ENCODE assay signal across 21 cellular contexts in genomic region chr18:24263078-24263477, GRCh38.
"Had no signal": no experiment of that assay in that cellular context is flagged by ENCODE, and none has a peak within 500 bp of the region (broad histone marks: within the 10 kb centered on the region; RNA-seq: fewer than 3 reads in every experiment).

No MANE protein-coding gene starts in this region.

- H3K4me1 ChIP-seq: body of pancreas, right lobe of liver, spleen had no signal

- H3K36me3 ChIP-seq: neural progenitor cell, right lobe of liver, spleen, vagina had no signal

- DNase-seq: activated B cell treated with CpG ODN at 0.5 μM for 24 hours; activated CD4-positive, alpha-beta memory T cell treated with anti-CD3 and anti-CD28 coated beads, Interleukin-2, amount 10 ng/mL, durations not matched to agents 7 days and 5 days; activated CD4-positive, alpha-beta T cell treated with anti-CD3 and anti-CD28 coated beads for 4 hours; activated CD8-positive, alpha-beta memory T cell treated with anti-CD3 and anti-CD28 coated beads, Interleukin-2, amount 10 ng/mL, durations not matched to agents 7 days and 5 days; activated naive CD4-positive, alpha-beta T cell; activated naive CD8-positive, alpha-beta T cell treated with anti-CD3 and anti-CD28 coated beads for 36 hours; amniotic stem cell; body of pancreas; central memory CD4-positive, alpha-beta T cell; foreskin melanocyte; head of caudate nucleus; kidney; left ventricle myocardium superior; naive thymus-derived CD4-positive, alpha-beta T cell; right lobe of liver; spleen; stimulated activated naive B cell treated with anti-CD40 and anti-IgM and Interleukin-4, amounts not matched to agents 10 μg/mL and 1 μg/mL and 100 μg/mL, for 72 hours; T-cell; trophoblast cell had no signal

- H3K9me3 ChIP-seq: body of pancreas, right lobe of liver, vagina had no signal

- ATAC-seq: activated CD8-positive, alpha-beta memory T cell treated with anti-CD3 and anti-CD28 coated beads, Interleukin-2, amount 10 ng/mL, durations not matched to agents 7 days and 5 days; body of pancreas; left ventricle myocardium superior; naive thymus-derived CD4-positive, alpha-beta T cell; right lobe of liver; stimulated activated naive B cell treated with anti-CD40 and anti-IgM and Interleukin-4, amounts not matched to agents 10 μg/mL and 1 μg/mL and 100 μg/mL, for 72 hours; T-cell had no signal

- H3K27ac ChIP-seq: body of pancreas, neural progenitor cell, right lobe of liver, spleen, vagina had no signal

- H3K4me3 ChIP-seq: body of pancreas, neural progenitor cell, right lobe of liver, spleen, vagina had no signal

- H3K27me3 ChIP-seq: body of pancreas, neural progenitor cell, right lobe of liver, spleen, vagina had no signal
